ENCODE assay signal across 1 cellular context in the genomic region with DNA sequence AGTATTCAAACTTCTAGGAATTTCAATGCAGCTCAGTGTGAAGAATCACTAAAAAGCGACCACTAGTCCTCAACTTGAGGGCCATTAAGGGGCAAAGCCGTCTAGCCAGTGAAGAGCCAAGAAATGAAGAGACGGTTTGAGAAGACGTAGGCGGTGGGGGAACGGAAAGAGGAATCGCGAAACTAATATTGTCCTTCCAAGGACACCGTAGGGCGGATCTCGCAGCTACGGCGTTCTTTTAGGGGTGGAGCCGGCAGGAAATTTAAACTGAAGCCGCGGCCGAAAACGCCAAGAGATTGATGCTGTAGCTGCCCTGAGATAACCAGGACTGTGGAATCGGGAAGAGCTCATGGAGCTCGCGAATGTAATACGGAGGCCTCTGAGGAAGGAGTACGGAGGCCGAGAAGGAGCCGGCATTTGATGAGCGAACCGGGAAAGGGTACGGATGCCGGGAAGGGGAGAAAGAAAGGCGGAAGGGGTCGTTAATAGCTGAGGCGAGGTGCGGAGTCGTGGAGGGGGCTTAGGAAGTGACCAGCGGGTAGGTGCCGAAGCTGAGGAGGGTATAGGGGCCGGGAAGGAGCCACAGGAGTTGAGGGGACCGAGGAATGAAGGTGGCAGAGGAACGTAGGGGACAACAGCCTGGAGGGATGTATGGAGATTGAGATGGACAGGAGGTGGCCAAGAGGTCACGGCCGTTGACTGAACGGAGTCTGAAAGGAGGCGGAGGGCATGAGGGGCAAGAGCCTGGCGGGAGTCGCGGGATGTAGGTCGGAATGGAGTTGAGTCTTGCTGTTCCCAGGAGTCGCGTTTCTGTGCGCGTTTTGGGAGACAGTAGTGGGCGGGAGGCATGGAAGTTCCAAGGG.
TF ChIP-seq lines count a peak whose summit lies in the region.

A gene with protein sequence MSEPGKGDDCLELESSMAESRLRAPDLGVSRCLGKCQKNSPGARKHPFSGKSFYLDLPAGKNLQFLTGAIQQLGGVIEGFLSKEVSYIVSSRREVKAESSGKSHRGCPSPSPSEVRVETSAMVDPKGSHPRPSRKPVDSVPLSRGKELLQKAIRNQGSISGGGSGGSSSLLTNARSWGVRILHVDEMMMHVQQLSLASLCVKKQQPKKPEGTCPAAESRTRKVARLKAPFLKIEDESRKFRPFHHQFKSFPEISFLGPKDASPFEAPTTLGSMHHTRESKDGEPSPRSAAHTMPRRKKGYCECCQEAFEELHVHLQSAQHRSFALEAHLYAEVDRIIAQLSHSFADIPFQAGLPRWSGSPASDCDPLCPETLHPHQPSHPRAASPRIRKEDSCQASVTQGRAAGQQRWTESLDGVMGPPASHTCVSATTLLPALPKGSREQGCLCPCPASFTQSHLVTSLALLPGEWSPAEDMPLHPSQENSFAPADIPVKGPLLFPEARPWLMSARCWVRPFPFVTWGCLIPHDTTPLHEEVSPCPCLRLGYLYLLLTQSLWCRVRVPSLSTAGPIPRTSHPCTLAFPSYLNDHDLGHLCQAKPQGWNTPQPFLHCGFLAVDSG (plus strand): TSS at position 265 of the 863 bp plus-strand sequence. CDS start 156 bp downstream, at position 421.

TF ChIP-seq in HepG2, 621 proteins besides CTCF, POLR2A, EP300 and RAD21 (continued from another document and continues in another):
- TF ChIP-seq, protein P1, sequence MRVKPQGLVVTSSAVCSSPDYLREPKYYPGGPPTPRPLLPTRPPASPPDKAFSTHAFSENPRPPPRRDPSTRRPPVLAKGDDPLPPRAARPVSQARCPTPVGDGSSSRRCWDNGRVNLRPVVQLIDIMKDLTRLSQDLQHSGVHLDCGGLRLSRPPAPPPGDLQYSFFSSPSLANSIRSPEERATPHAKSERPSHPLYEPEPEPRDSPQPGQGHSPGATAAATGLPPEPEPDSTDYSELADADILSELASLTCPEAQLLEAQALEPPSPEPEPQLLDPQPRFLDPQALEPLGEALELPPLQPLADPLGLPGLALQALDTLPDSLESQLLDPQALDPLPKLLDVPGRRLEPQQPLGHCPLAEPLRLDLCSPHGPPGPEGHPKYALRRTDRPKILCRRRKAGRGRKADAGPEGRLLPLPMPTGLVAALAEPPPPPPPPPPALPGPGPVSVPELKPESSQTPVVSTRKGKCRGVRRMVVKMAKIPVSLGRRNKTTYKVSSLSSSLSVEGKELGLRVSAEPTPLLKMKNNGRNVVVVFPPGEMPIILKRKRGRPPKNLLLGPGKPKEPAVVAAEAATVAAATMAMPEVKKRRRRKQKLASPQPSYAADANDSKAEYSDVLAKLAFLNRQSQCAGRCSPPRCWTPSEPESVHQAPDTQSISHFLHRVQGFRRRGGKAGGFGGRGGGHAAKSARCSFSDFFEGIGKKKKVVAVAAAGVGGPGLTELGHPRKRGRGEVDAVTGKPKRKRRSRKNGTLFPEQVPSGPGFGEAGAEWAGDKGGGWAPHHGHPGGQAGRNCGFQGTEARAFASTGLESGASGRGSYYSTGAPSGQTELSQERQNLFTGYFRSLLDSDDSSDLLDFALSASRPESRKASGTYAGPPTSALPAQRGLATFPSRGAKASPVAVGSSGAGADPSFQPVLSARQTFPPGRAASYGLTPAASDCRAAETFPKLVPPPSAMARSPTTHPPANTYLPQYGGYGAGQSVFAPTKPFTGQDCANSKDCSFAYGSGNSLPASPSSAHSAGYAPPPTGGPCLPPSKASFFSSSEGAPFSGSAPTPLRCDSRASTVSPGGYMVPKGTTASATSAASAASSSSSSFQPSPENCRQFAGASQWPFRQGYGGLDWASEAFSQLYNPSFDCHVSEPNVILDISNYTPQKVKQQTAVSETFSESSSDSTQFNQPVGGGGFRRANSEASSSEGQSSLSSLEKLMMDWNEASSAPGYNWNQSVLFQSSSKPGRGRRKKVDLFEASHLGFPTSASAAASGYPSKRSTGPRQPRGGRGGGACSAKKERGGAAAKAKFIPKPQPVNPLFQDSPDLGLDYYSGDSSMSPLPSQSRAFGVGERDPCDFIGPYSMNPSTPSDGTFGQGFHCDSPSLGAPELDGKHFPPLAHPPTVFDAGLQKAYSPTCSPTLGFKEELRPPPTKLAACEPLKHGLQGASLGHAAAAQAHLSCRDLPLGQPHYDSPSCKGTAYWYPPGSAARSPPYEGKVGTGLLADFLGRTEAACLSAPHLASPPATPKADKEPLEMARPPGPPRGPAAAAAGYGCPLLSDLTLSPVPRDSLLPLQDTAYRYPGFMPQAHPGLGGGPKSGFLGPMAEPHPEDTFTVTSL (CRISPR knock-in tag; IDR thresholded peaks at IDR 0.05; ENCODE audit: borderline replicate concordance) = 0 out of 2 replicates have a peak, but pooled peaks have one; percentile 7
- TF ChIP-seq ZNF510 (CRISPR knock-in tag; IDR thresholded peaks at IDR 0.05; ENCODE audit: low read depth) = 0 out of 2 replicates have a peak, but pooled peaks have one; percentile 70
- TF ChIP-seq FOXM1 (CRISPR knock-in tag; IDR thresholded peaks at IDR 0.05) = peak; percentile 31; the same call in 1 of the 2 replicates
- no peak for TF ChIP-seq RFXANK (CRISPR knock-in tag; IDR thresholded peaks at IDR 0.05)
- peak; percentile 85; the same call in 1 of the 2 replicates for TF ChIP-seq ZNF724P (CRISPR knock-in tag; IDR thresholded peaks at IDR 0.05; ENCODE audit: borderline replicate concordance)
- peak; percentile 93 for TF ChIP-seq SP140L (CRISPR knock-in tag; IDR thresholded peaks at IDR 0.05; ENCODE audit: borderline replicate concordance)
- peak; percentile 84 for TF ChIP-seq GABPB1 (CRISPR knock-in tag; IDR thresholded peaks at IDR 0.05)
- TF ChIP-seq ZNF556 (CRISPR knock-in tag; IDR thresholded peaks at IDR 0.05; ENCODE audit: borderline replicate concordance) = peak; percentile 87; the same call in 1 of the 2 replicates
- TF ChIP-seq, protein P2, sequence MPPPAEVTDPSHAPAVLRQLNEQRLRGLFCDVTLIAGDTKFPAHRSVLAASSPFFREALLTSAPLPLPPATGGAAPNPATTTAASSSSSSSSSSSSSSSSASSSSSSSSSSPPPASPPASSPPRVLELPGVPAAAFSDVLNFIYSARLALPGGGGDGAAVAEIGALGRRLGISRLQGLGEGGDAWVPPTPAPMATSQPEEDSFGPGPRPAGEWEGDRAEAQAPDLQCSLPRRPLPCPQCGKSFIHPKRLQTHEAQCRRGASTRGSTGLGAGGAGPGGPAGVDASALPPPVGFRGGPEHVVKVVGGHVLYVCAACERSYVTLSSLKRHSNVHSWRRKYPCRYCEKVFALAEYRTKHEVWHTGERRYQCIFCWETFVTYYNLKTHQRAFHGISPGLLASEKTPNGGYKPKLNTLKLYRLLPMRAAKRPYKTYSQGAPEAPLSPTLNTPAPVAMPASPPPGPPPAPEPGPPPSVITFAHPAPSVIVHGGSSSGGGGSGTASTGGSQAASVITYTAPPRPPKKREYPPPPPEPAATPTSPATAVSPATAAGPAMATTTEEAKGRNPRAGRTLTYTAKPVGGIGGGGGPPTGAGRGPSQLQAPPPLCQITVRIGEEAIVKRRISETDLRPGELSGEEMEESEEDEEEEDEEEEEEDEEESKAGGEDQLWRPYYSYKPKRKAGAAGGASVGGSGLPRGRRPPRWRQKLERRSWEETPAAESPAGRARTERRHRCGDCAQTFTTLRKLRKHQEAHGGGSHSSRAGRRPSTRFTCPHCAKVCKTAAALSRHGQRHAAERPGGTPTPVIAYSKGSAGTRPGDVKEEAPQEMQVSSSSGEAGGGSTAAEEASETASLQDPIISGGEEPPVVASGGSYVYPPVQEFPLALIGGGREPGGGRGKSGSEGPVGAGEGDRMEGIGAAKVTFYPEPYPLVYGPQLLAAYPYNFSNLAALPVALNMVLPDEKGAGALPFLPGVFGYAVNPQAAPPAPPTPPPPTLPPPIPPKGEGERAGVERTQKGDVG (CRISPR knock-in tag; IDR thresholded peaks at IDR 0.05; ENCODE audit: borderline replicate concordance) = peak; percentile 78; the same call in 1 of the 2 replicates
- TF ChIP-seq, protein P3, sequence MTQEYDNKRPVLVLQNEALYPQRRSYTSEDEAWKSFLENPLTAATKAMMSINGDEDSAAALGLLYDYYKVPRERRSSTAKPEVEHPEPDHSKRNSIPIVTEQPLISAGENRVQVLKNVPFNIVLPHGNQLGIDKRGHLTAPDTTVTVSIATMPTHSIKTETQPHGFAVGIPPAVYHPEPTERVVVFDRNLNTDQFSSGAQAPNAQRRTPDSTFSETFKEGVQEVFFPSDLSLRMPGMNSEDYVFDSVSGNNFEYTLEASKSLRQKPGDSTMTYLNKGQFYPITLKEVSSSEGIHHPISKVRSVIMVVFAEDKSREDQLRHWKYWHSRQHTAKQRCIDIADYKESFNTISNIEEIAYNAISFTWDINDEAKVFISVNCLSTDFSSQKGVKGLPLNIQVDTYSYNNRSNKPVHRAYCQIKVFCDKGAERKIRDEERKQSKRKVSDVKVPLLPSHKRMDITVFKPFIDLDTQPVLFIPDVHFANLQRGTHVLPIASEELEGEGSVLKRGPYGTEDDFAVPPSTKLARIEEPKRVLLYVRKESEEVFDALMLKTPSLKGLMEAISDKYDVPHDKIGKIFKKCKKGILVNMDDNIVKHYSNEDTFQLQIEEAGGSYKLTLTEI (CRISPR knock-in tag; conservative IDR thresholded peaks at IDR 0.05) = no peak
- no peak for TF ChIP-seq SNRNP70 (IDR thresholded peaks at IDR 0.05; ENCODE audit: low read depth, low read length)
- TF ChIP-seq ZNF792 (CRISPR knock-in tag; IDR thresholded peaks at IDR 0.05) = peak; percentile 77; the same call in 1 of the 2 replicates
- TF ChIP-seq MEIS1 (CRISPR knock-in tag; IDR thresholded peaks at IDR 0.05; ENCODE audit: borderline replicate concordance) = no peak
- TF ChIP-seq ZC3H4 (CRISPR knock-in tag; IDR thresholded peaks at IDR 0.05; ENCODE audit: borderline replicate concordance) = no peak
- TF ChIP-seq SIN3B (IDR thresholded peaks at IDR 0.05; ENCODE audit: low read length) = peak; percentile 98
- 0 out of 2 replicates have a peak, but pooled peaks have one; percentile 58 for TF ChIP-seq ZNF180 (CRISPR knock-in tag; IDR thresholded peaks at IDR 0.05; ENCODE audit: borderline replicate concordance, low read depth)
- TF ChIP-seq AGO2 (optimal IDR thresholded peaks at IDR 0.05; ENCODE audit: low read depth, low read length) = no peak
- TF ChIP-seq JUND (CRISPR knock-in tag; IDR thresholded peaks at IDR 0.05) = peak; percentile 60; the same call in 1 of the 2 replicates
- TF ChIP-seq ZNF430 (CRISPR knock-in tag; IDR thresholded peaks at IDR 0.05) = peak; percentile 93; the same call in 1 of the 2 replicates
- TF ChIP-seq, protein P4, sequence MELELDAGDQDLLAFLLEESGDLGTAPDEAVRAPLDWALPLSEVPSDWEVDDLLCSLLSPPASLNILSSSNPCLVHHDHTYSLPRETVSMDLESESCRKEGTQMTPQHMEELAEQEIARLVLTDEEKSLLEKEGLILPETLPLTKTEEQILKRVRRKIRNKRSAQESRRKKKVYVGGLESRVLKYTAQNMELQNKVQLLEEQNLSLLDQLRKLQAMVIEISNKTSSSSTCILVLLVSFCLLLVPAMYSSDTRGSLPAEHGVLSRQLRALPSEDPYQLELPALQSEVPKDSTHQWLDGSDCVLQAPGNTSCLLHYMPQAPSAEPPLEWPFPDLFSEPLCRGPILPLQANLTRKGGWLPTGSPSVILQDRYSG (CRISPR knock-in tag; IDR thresholded peaks at IDR 0.05) = peak; percentile 1; the same call in 1 of the 2 replicates
- TF ChIP-seq ZNF839 (CRISPR knock-in tag; IDR thresholded peaks at IDR 0.05; ENCODE audit: borderline replicate concordance) = 0 out of 2 replicates have a peak, but pooled peaks have one; percentile 20
- TF ChIP-seq ZBTB7A (CRISPR knock-in tag; IDR thresholded peaks at IDR 0.05) = peak; percentile 88
- TF ChIP-seq, protein P5, sequence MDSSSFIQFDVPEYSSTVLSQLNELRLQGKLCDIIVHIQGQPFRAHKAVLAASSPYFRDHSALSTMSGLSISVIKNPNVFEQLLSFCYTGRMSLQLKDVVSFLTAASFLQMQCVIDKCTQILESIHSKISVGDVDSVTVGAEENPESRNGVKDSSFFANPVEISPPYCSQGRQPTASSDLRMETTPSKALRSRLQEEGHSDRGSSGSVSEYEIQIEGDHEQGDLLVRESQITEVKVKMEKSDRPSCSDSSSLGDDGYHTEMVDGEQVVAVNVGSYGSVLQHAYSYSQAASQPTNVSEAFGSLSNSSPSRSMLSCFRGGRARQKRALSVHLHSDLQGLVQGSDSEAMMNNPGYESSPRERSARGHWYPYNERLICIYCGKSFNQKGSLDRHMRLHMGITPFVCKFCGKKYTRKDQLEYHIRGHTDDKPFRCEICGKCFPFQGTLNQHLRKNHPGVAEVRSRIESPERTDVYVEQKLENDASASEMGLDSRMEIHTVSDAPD (CRISPR knock-in tag; IDR thresholded peaks at IDR 0.05) = peak; percentile 61; the same call in 1 of the 2 replicates
- TF ChIP-seq JUN (CRISPR knock-in tag; IDR thresholded peaks at IDR 0.05) = peak; percentile 62; the same call in 1 of the 2 replicates
- TF ChIP-seq ZSCAN9 (CRISPR knock-in tag; IDR thresholded peaks at IDR 0.05; ENCODE audit: borderline replicate concordance) = peak; percentile 46
- TF ChIP-seq, protein P6, sequence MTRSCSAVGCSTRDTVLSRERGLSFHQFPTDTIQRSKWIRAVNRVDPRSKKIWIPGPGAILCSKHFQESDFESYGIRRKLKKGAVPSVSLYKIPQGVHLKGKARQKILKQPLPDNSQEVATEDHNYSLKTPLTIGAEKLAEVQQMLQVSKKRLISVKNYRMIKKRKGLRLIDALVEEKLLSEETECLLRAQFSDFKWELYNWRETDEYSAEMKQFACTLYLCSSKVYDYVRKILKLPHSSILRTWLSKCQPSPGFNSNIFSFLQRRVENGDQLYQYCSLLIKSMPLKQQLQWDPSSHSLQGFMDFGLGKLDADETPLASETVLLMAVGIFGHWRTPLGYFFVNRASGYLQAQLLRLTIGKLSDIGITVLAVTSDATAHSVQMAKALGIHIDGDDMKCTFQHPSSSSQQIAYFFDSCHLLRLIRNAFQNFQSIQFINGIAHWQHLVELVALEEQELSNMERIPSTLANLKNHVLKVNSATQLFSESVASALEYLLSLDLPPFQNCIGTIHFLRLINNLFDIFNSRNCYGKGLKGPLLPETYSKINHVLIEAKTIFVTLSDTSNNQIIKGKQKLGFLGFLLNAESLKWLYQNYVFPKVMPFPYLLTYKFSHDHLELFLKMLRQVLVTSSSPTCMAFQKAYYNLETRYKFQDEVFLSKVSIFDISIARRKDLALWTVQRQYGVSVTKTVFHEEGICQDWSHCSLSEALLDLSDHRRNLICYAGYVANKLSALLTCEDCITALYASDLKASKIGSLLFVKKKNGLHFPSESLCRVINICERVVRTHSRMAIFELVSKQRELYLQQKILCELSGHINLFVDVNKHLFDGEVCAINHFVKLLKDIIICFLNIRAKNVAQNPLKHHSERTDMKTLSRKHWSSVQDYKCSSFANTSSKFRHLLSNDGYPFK (CRISPR knock-in tag; IDR thresholded peaks at IDR 0.05; ENCODE audit: borderline replicate concordance) = peak; percentile 89; the same call in 1 of the 2 replicates
- TF ChIP-seq, protein P7, sequence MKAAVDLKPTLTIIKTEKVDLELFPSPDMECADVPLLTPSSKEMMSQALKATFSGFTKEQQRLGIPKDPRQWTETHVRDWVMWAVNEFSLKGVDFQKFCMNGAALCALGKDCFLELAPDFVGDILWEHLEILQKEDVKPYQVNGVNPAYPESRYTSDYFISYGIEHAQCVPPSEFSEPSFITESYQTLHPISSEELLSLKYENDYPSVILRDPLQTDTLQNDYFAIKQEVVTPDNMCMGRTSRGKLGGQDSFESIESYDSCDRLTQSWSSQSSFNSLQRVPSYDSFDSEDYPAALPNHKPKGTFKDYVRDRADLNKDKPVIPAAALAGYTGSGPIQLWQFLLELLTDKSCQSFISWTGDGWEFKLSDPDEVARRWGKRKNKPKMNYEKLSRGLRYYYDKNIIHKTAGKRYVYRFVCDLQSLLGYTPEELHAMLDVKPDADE (CRISPR knock-in tag; IDR thresholded peaks at IDR 0.05) = peak; percentile 52; the same call in 1 of the 2 replicates
- peak; percentile 77 for TF ChIP-seq CREM (IDR thresholded peaks at IDR 0.05)
- TF ChIP-seq CREM (CRISPR knock-in tag; IDR thresholded peaks at IDR 0.05) = no peak
- TF ChIP-seq ZFP37 (CRISPR knock-in tag; IDR thresholded peaks at IDR 0.05; ENCODE audit: borderline replicate concordance) = peak; percentile 25; the same call in 1 of the 2 replicates
- no peak; the same call in 1 of the 2 replicates for TF ChIP-seq TP53 (CRISPR knock-in tag; conservative IDR thresholded peaks at IDR 0.05)
- TF ChIP-seq ZNF3 (CRISPR knock-in tag; IDR thresholded peaks at IDR 0.05) = no peak
- TF ChIP-seq HNRNPUL1 (IDR thresholded peaks at IDR 0.05; ENCODE audit: low read depth, low read length) = no peak
- TF ChIP-seq ZNF432 (CRISPR knock-in tag; IDR thresholded peaks at IDR 0.05; ENCODE audit: borderline replicate concordance) = no peak
